ENCODE assay signal across 22 cellular contexts in the genomic region with DNA sequence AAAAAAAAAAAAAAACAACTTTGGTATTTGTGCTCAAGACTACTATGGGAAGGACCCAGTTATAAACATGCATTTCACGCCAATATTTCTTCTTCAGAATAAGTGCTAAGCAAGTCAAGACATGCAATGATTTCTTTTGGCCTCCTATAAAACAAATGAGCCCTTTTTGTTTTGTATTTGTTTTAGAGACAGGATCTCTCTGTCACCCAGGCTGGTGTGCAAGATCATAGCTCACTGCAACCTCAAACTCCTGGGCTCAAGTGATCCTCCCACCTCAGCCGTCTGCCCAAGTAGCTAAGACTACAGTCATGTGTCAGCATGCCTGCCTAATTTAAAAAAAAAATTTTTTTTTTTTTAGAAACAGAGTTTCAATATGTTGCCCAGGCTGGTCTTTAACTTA.
"Had no signal": no experiment of that assay in that cellular context is flagged by ENCODE, and none has a peak within 500 bp of the region (broad histone marks: within the 10 kb centered on the region; RNA-seq: fewer than 3 reads in every experiment).

No MANE protein-coding gene starts in this region.

- H3K36me3 ChIP-seq: cardiac muscle cell, Peyer's patch had no signal

- H3K4me3 ChIP-seq: cardiac muscle cell, K562, Peyer's patch had no signal

- H3K27ac ChIP-seq: cardiac muscle cell, Peyer's patch, RWPE1 had no signal

- H3K9me3 ChIP-seq: Peyer's patch had no signal

- H3K27me3 ChIP-seq: cardiac muscle cell, Peyer's patch had no signal

- DNase-seq: activated B cell treated with CpG ODN at 0.5 μM for 24 hours; activated CD4-positive, alpha-beta memory T cell treated with anti-CD3 and anti-CD28 coated beads for 36 hours; activated CD4-positive, alpha-beta T cell treated with anti-CD3 and anti-CD28 coated beads for 1 hour; activated CD4-positive, alpha-beta T cell treated with anti-CD3 and anti-CD28 coated beads, Interleukin-2, amount 10 ng/mL, durations not matched to agents 7 days and 5 days; activated CD8-positive, alpha-beta memory T cell treated with anti-CD3 and anti-CD28 coated beads for 24 hours; activated gamma-delta T cell; activated naive CD4-positive, alpha-beta T cell treated with anti-CD3 and anti-CD28 coated beads for 36 hours; activated T-cell treated with anti-CD3 and anti-CD28 coated beads for 4 hours; activated T-cell treated with anti-CD3 and anti-CD28 coated beads, Interleukin-2, amount 50 U/mL, for 48 hours; amygdala; Karpas-422; NCI-H1436; NCI-H187; NCI-H2081; NCI-H526; NCI-H82; NK-92 treated with Interleukin-12 subunit alpha and Interleukin-12 subunit beta, amount 100 ng/mL, for 24 hours; Peyer's patch; Right ventricle myocardium superior had no signal
